Comparison of ENCODE assay signal across 18 cellular contexts in the genomic region with DNA sequence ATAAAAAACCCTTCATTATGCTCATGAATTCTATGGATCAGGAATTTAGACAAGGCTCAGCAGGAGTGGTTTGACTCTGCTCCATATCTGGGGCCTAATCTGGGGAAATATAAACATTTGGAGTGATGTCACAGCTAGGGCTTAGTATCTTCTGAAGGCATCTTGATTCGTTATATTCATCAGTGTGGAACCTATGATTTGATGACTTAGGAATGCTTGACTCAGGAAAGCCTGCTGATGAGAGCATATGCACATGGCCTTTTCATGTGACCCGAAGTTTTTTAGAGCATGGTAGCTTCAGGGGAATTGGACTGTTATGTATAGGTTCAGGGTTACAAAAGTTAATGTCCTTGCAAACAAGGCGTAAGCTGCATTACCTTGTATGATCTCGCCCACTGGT.
DNase-seq lines count a peak whose midpoint lies in the region; ATAC-seq and TF ChIP-seq lines count a peak whose summit lies in the region.
"Had no signal": no experiment of that assay in that cellular context is flagged by ENCODE, and none has a peak within 500 bp of the region (broad histone marks: within the 10 kb centered on the region; RNA-seq: fewer than 3 reads in every experiment).

No MANE protein-coding gene starts in this region.

- H3K4me1 Mint-ChIP-seq in nephron progenitor cell: no peaks in the 10 kb centered on the region

- TF ChIP-seq CTCF in fibroblast of the aortic adventitia (IDR thresholded peaks at IDR 0.05; ENCODE audit: insufficient read depth, low read length) (no peak), GM10266 (IDR thresholded peaks at IDR 0.05; ENCODE audit: control insufficient read depth, insufficient read depth, low read depth, missing control alignments) (no peak), nephron progenitor cell (IDR thresholded peaks at IDR 0.05) (no peak)

- no peak overlapping the region for H3K27ac ChIP-seq in substantia nigra (ENCODE audit: low read depth, low read length, poor library complexity, severe bottlenecking)
- H3K27ac ChIP-seq: stomach had no signal

- H3K27me3 Mint-ChIP-seq in nephron progenitor cell (ENCODE audit: low read depth, poor library complexity): no peaks in the 10 kb centered on the region
- H3K27me3 Mint-ChIP-seq: activated naive CD8-positive, alpha-beta T cell; activated T-cell treated with anti-CD3 and anti-CD28 coated beads, Interleukin-2, amount 50 U/mL, for 24 hours had no signal

- no peaks in the 10 kb centered on the region for H3K36me3 Mint-ChIP-seq in nephron progenitor cell (ENCODE audit: low read depth)
- H3K36me3 Mint-ChIP-seq: activated naive CD8-positive, alpha-beta T cell had no signal

- H3K4me3 ChIP-seq in fibroblast of the aortic adventitia (ENCODE audit: low read depth, low read length) (no peak overlapping the region), skeletal muscle cell (ENCODE audit: low read depth, low read length) (no peak overlapping the region)
- H3K4me3 ChIP-seq: stomach had no signal

- no peak for ATAC-seq in GM21619 (IDR thresholded peaks at IDR 0.05; ENCODE audit: unreplicated experiment)

- no peaks in the 10 kb centered on the region for H3K9me3 Mint-ChIP-seq in nephron progenitor cell
- H3K9me3 Mint-ChIP-seq: activated T-cell treated with anti-CD3 and anti-CD28 coated beads, Interleukin-2, amount 50 U/mL, for 24 hours had no signal

- H3K27ac Mint-ChIP-seq in nephron progenitor cell: no peak overlapping the region
- H3K27ac Mint-ChIP-seq: activated naive CD8-positive, alpha-beta T cell; activated T-cell treated with anti-CD3 and anti-CD28 coated beads, Interleukin-2, amount 50 U/mL, for 24 hours had no signal

- DNase-seq in HCEC 1CT (peak; percentile 73), T1000 (lab: John Stamatoyannopoulos, UW) (peak; percentile 51), fibroblast of the aortic adventitia (ENCODE audit: low read depth) (peak; percentile 0), skeletal muscle cell (ENCODE audit: low read depth) (peak; percentile 58), GM10266 (ENCODE audit: extremely low spot score) (no peak), substantia nigra (lab: John Stamatoyannopoulos, UW) (no peak), nephron progenitor cell (no peak)
- DNase-seq: activated CD4-positive, alpha-beta T cell treated with anti-CD3 and anti-CD28 coated beads, Interleukin-2, amount 50 U/mL, for 48 hours; activated T-cell treated with anti-CD3 and anti-CD28 coated beads, Interleukin-2, amount 50 U/mL, for 24 hours; BE2C; caudate nucleus; DMS79; effector CD8-positive, alpha-beta T cell; NCI-H2029 treated with DMSO at 0.1 percent for 48 hours; NCI-H524; stomach had no signal

- no peak overlapping the region for H3K4me3 Mint-ChIP-seq in nephron progenitor cell
- H3K4me3 Mint-ChIP-seq: activated naive CD8-positive, alpha-beta T cell; activated T-cell treated with anti-CD3 and anti-CD28 coated beads, Interleukin-2, amount 50 U/mL, for 24 hours had no signal

Comparison
In these comparisons a context has a peak if more than half of its experiments do, and no peak if none do; other contexts are left out.
1. DNase-seq: peak in HCEC 1CT (single experiment), T1000 (single experiment), fibroblast of the aortic adventitia (single experiment) and skeletal muscle cell (single experiment); none in GM10266 (single experiment), substantia nigra (0 of 49) and nephron progenitor cell (single experiment).